In genomic region chr1:183310753-183311465, GRCh38 we compare ENCODE assay signal across 12 cellular contexts.
DNase-seq lines count a peak whose midpoint lies in the region; ATAC-seq and TF ChIP-seq lines count a peak whose summit lies in the region.
"Had no signal": no experiment of that assay in that cellular context is flagged by ENCODE, and none has a peak within 500 bp of the region (broad histone marks: within the 10 kb centered on the region; RNA-seq: fewer than 3 reads in every experiment).

No MANE protein-coding gene starts in this region.

- H3K36me3 ChIP-seq in trophoblast cell (ENCODE audit: control insufficient read depth in 1 of 2, insufficient read depth in 2 of 2, low read length in 2 of 2) (no peaks in the 10 kb centered on the region), uterus (no peaks in the 10 kb centered on the region)
- H3K36me3 ChIP-seq: BLaER1 treated with 17β-estradiol and CSF1 and Interleukin-3, amounts not matched to agents 10 nM and 100 nM; SJSA1 had no signal

- H2BK120ac ChIP-seq in trophoblast cell (ENCODE audit: insufficient read depth, low read length, poor library complexity), result peak overlapping the region; percentile 29

- peak overlapping the region; percentile 67 for H2BK12ac ChIP-seq in trophoblast cell (ENCODE audit: low read length)

- no peak for DNase-seq in left cardiac atrium
- DNase-seq in Right ventricle myocardium superior, result no peak
- peak; percentile 68 for DNase-seq in cerebellar cortex (ENCODE audit: low spot score)
- DNase-seq in trophoblast cell, result peak in 1 of 2 donors; percentile 52
- no peak for DNase-seq in uterus
- DNase-seq in hypothalamus (lab: John Stamatoyannopoulos, UW), result no peak
- no peak for DNase-seq in activated effector memory CD4-positive, alpha-beta T cell treated with anti-CD3 and anti-CD28 coated beads, Interleukin-2, amount 50 U/mL, for 16 hours
- DNase-seq: cortex of kidney, IMR-90 had no signal

- H3K23ac ChIP-seq in trophoblast cell (ENCODE audit: low read length), result no peak overlapping the region

- H2BK5ac ChIP-seq in trophoblast cell (ENCODE audit: low read depth, low read length, poor library complexity), result peak overlapping the region; percentile 46

- ATAC-seq in left cardiac atrium, result peak; percentile 25 to 42
- no peak for ATAC-seq in Right ventricle myocardium superior (ENCODE audit: poor library complexity)
- ATAC-seq in HG03025 (IDR thresholded peaks at IDR 0.05; ENCODE audit: low FRiP score, unreplicated experiment), result no peak

- H3K4me1 ChIP-seq in trophoblast cell (ENCODE audit: control insufficient read depth in 1 of 2, insufficient read depth in 2 of 2, low read length in 2 of 2) (peaks cover 12 to 19% of the 10 kb centered on the region in 2 experiments), uterus (peaks cover 0 to 12% of the 10 kb centered on the region in 2 donors)

- no peak overlapping the region for H4K12ac ChIP-seq in trophoblast cell (ENCODE audit: low read depth, low read length)

- H3K4ac ChIP-seq in trophoblast cell (ENCODE audit: low read depth, low read length), result no peak overlapping the region

- H2AFZ ChIP-seq in trophoblast cell (ENCODE audit: insufficient read depth, low read length, poor library complexity), result no peak overlapping the region

- no peak for TF ChIP-seq POLR2A in uterus (IDR thresholded peaks at IDR 0.05)

- no CpG with 5 or more reads among the region's 5 CpGs for WGBS in trophoblast cell (ENCODE audit: extremely low coverage, insufficient coverage, insufficient read length)

- peaks cover 20% of the 10 kb centered on the region for H3K79me1 ChIP-seq in trophoblast cell (ENCODE audit: low read length)

- H4K91ac ChIP-seq in trophoblast cell (ENCODE audit: low read depth, low read length), result peak overlapping the region; percentile 76

- no peak overlapping the region for H3K4me2 ChIP-seq in trophoblast cell (ENCODE audit: low read length)
- H3K4me2 ChIP-seq: BLaER1 treated with 17β-estradiol and CSF1 and Interleukin-3, amounts not matched to agents 10 nM and 100 nM had no signal

- H3K79me2 ChIP-seq in trophoblast cell (ENCODE audit: control insufficient read depth, insufficient read depth, low read length, poor library complexity), result no peaks in the 10 kb centered on the region

- no peak for TF ChIP-seq CTCF in uterus (IDR thresholded peaks at IDR 0.05)

- intact Hi-C loops in left cardiac atrium (cut with DNase I) (no loop called here), Right ventricle myocardium superior (cut with DNase I) (no loop called here), uterus (cut with DNase I; ENCODE audit: low total_unique reads) (no loop called here)

- peak overlapping the region; percentile 54 for H3K27ac ChIP-seq in trophoblast cell (ENCODE audit: low read depth, low read length)
- peak overlapping the region; percentile 82 to 87 for H3K27ac ChIP-seq in uterus
- H3K27ac ChIP-seq: BLaER1 treated with 17β-estradiol and CSF1 and Interleukin-3, amounts not matched to agents 10 nM and 100 nM; SJSA1 had no signal

- H2AK5ac ChIP-seq in trophoblast cell (ENCODE audit: low read length), result no peak overlapping the region

- peak overlapping the region; percentile 6 for H4K8ac ChIP-seq in trophoblast cell (ENCODE audit: low read depth, low read length)

- no peak overlapping the region for H3K18ac ChIP-seq in trophoblast cell (ENCODE audit: low read length)

- H3K27me3 ChIP-seq in trophoblast cell (ENCODE audit: insufficient read depth, low read length), result no peaks in the 10 kb centered on the region
- no peaks in the 10 kb centered on the region for H3K27me3 ChIP-seq in uterus
- H3K27me3 ChIP-seq: BLaER1 treated with 17β-estradiol and CSF1 and Interleukin-3, amounts not matched to agents 10 nM and 100 nM; SJSA1 had no signal

- no peak overlapping the region for H3K9ac ChIP-seq in trophoblast cell (ENCODE audit: low read length)
- H3K9ac ChIP-seq: BLaER1 treated with 17β-estradiol and CSF1 and Interleukin-3, amounts not matched to agents 10 nM and 100 nM had no signal

- H3K14ac ChIP-seq in trophoblast cell (ENCODE audit: low read length), result no peak overlapping the region

- H3K4me3 ChIP-seq in trophoblast cell (ENCODE audit: low read depth, low read length), result no peak overlapping the region
- no peak overlapping the region for H3K4me3 ChIP-seq in uterus
- H3K4me3 ChIP-seq: BLaER1 treated with 17β-estradiol and CSF1 and Interleukin-3, amounts not matched to agents 10 nM and 100 nM; SJSA1 had no signal

- H3K9me3 ChIP-seq in trophoblast cell (ENCODE audit: insufficient read depth, low read depth, low read length) (no peaks in the 10 kb centered on the region), uterus (no peaks in the 10 kb centered on the region)
- H3K9me3 ChIP-seq: SJSA1 had no signal

Comparison
In these comparisons a context has a peak if more than half of its experiments do, and no peak if none do; other contexts are left out.
1. ATAC-seq: peak in left cardiac atrium (2 of 2); none in Right ventricle myocardium superior (single experiment) and HG03025 (single experiment).